In the genomic region with DNA sequence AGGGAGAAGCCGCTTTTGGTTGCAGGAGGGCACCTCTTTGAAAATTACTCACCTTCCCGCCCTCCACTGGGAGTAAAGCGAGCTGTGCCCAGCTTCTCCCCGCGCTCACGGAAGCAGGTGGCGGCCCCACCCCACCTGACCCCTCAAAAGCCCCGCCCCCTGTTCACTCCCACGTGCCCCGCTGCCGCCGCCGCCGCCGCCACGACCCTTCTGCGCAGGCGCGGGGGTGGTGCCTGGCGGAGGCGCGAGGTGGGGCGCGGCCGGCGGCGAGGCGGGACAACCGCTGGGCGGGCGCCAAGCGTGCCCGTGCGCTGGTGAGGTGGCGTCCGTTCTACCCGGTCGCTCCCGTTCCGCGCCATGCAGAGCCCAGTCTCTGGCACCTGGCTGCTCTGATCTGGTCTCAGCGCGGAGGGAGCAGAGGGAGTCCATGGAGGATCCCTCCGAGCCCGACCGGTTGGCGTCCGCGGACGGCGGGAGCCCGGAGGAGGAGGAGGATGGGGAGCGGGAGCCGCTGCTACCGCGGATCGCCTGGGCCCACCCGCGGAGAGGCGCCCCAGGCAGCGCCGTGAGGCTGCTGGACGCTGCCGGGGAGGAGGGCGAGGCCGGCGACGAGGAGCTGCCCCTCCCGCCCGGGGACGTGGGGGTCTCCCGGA, we compare ENCODE assay signal across 8 cellular contexts. TPM values are rescaled to one million over a fixed set of nuclear protein-coding genes. Genes with fewer than 3 reads are reported as not detected.
DNase-seq lines count a peak whose midpoint lies in the region; ATAC-seq and TF ChIP-seq lines count a peak whose summit lies in the region.

A gene (plus strand): TSS at position 297 of the 653 bp plus-strand sequence. CDS start 131 bp downstream, at position 428.

- peak; percentile 85 for ATAC-seq in DND-41 (ENCODE audit: insufficient read depth, low read depth)
- peak; percentile 77 to 87 for ATAC-seq in naive thymus-derived CD8-positive, alpha-beta T cell

- H3K4me3 Mint-ChIP-seq in activated T-helper 1 cell treated with anti-CD3 and anti-CD28 coated beads, Interleukin-12 subunit alpha, Interleukin-12 subunit beta, Interleukin-2, Interleukin-4 antibody, amounts not matched to agents 30 ng/mL and 10 ng/mL and 1 ng/mL, durations not matched to agents 14 hours and 24 hours and 36 hours: peak within 1 kb of the TSS; percentile 93
- peak within 1 kb of the TSS; percentile 84 to 97 (median 93) for H3K4me3 Mint-ChIP-seq in naive thymus-derived CD8-positive, alpha-beta T cell

- DNase-seq in DND-41 (peak; percentile 84), GM23248 (peak; percentile 93), Kasumi-1 (lab: John Stamatoyannopoulos, UW) (peak; percentile 75 to 81), RPMI7951 (ENCODE audit: low read depth) (peak; percentile 77), fibroblast of gingiva (ENCODE audit: low read depth) (peak; percentile 78)
- peak; percentile 91 for DNase-seq in activated T-helper 1 cell treated with anti-CD3 and anti-CD28 coated beads, Interleukin-12 subunit alpha, Interleukin-12 subunit beta, Interleukin-2, Interleukin-4 antibody, amounts not matched to agents 30 ng/mL and 10 ng/mL and 1 ng/mL, durations not matched to agents 14 hours and 24 hours and 36 hours (ENCODE audit: low spot score)
- DNase-seq in naive thymus-derived CD8-positive, alpha-beta T cell: peak; percentile 89 to 99 (median 95)
- peak; percentile 92 for DNase-seq in stimulated activated naive CD4-positive, alpha-beta T cell treated with Interleukin-2 at 50 U/mL for 16 hours (lab: John Stamatoyannopoulos, UW)

- H2AFZ ChIP-seq in DND-41 (ENCODE audit: low read depth, low read length): peak within 1 kb of the TSS; percentile 97
- H2AFZ ChIP-seq in GM23248: peak within 1 kb of the TSS; percentile 93

- H3K27ac ChIP-seq in DND-41 (ENCODE audit: low read length) (peak within 1 kb of the TSS; percentile 97), GM23248 (peak within 1 kb of the TSS; percentile 88)

- H3K4me2 ChIP-seq in DND-41 (ENCODE audit: insufficient read depth, low read length) (peak within 1 kb of the TSS; percentile 66), GM23248 (ENCODE audit: unreplicated experiment) (peak within 1 kb of the TSS; percentile 98)

- H3K27me3 ChIP-seq in DND-41 (ENCODE audit: insufficient read depth, low read length, poor library complexity) (no peaks in the 10 kb centered on the region), GM23248 (replicated peaks; ENCODE audit: insufficient read depth) (peaks cover 1% of the 10 kb centered on the region; the same call in 1 of the 2 replicates)

- H3K9ac ChIP-seq in DND-41 (ENCODE audit: low read depth, low read length) (peak within 1 kb of the TSS; percentile 98), GM23248 (peak within 1 kb of the TSS; percentile 88)

- peaks cover 47% of the 10 kb centered on the region for H3K79me2 ChIP-seq in DND-41 (ENCODE audit: insufficient read depth, low read length)
- H3K79me2 ChIP-seq in GM23248 (ENCODE audit: insufficient read depth): peaks cover 40% of the 10 kb centered on the region

- H3K4me3 ChIP-seq in DND-41 (ENCODE audit: low read depth in 1 of 2, low read length in 2 of 2) (peak within 1 kb of the TSS; percentile 70 to 75), GM23248 (peak within 1 kb of the TSS; percentile 97)

- peaks cover 21% of the 10 kb centered on the region for H3K4me1 ChIP-seq in DND-41 (ENCODE audit: insufficient read depth, low read length)
- peaks cover 13% of the 10 kb centered on the region; the same call in 1 of the 2 replicates for H3K4me1 ChIP-seq in GM23248 (ENCODE audit: insufficient read depth)

- in situ Hi-C loops in GM23248 (cut with MboI): no loop called here

- POLR2A ChIA-PET in naive thymus-derived CD8-positive, alpha-beta T cell (lab: Charles Lee): interaction anchor here (0.5 to 3.8 kb wide), 6 partner anchors 9 to 649 kb away, joined by 3 to 45 read pairs (median 8); a partner anchor contains a TSS

- no peaks in the 10 kb centered on the region for H3K9me2 ChIP-seq in GM23248 (ENCODE audit: insufficient read depth)

- H3K27me3 Mint-ChIP-seq in activated T-helper 1 cell treated with anti-CD3 and anti-CD28 coated beads, Interleukin-12 subunit alpha, Interleukin-12 subunit beta, Interleukin-2, Interleukin-4 antibody, amounts not matched to agents 30 ng/mL and 10 ng/mL and 1 ng/mL, durations not matched to agents 14 hours and 24 hours and 36 hours (ENCODE audit: insufficient read depth): no peaks in the 10 kb centered on the region
- no peaks in the 10 kb centered on the region for H3K27me3 Mint-ChIP-seq in naive thymus-derived CD8-positive, alpha-beta T cell

- WGBS in GM23248 (ENCODE audit: low coverage in 1 of 2, low lambda C conversion rate in 2 of 2, missing lambda C conversion rate in 2 of 2), 2 experiments: 3% methylated on average over 27 to 59 of the region's 72 CpGs

- TF ChIP-seq CTCF in DND-41 (IDR thresholded peaks at IDR 0.05; ENCODE audit: borderline replicate concordance, extremely low read depth, low read length, poor library complexity, severe bottlenecking): no peak

- peaks cover 30% of the 10 kb centered on the region for H3K36me3 Mint-ChIP-seq in activated T-helper 1 cell treated with anti-CD3 and anti-CD28 coated beads, Interleukin-12 subunit alpha, Interleukin-12 subunit beta, Interleukin-2, Interleukin-4 antibody, amounts not matched to agents 30 ng/mL and 10 ng/mL and 1 ng/mL, durations not matched to agents 14 hours and 24 hours and 36 hours (ENCODE audit: low read depth)
- H3K36me3 Mint-ChIP-seq in naive thymus-derived CD8-positive, alpha-beta T cell: peaks cover 5 to 19% (median 9%) of the 10 kb centered on the region in 3 donors

- H3K9me3 ChIP-seq in DND-41 (ENCODE audit: insufficient read depth, low read length, severe bottlenecking): peaks cover 18% of the 10 kb centered on the region
- H3K9me3 ChIP-seq in GM23248 (ENCODE audit: low read depth): no peaks in the 10 kb centered on the region

- peaks cover 35% of the 10 kb centered on the region for H3K4me1 Mint-ChIP-seq in activated T-helper 1 cell treated with anti-CD3 and anti-CD28 coated beads, Interleukin-12 subunit alpha, Interleukin-12 subunit beta, Interleukin-2, Interleukin-4 antibody, amounts not matched to agents 30 ng/mL and 10 ng/mL and 1 ng/mL, durations not matched to agents 14 hours and 24 hours and 36 hours (ENCODE audit: low read depth)
- H3K4me1 Mint-ChIP-seq in naive thymus-derived CD8-positive, alpha-beta T cell: peaks cover 16 to 48% (median 39%) of the 10 kb centered on the region in 4 donors

- H3K36me3 ChIP-seq in DND-41 (ENCODE audit: insufficient read depth, low read length): 0 out of 2 replicates have a peak, but pooled peaks cover 11% of the 10 kb centered on the region
- no peaks in the 10 kb centered on the region for H3K36me3 ChIP-seq in GM23248 (ENCODE audit: low read depth)

- intact Hi-C loops in activated T-helper 1 cell treated with anti-CD3 and anti-CD28 coated beads, Interleukin-12 subunit alpha, Interleukin-12 subunit beta, Interleukin-2, Interleukin-4 antibody, amounts not matched to agents 30 ng/mL and 10 ng/mL and 1 ng/mL, durations not matched to agents 14 hours and 24 hours and 36 hours (cut with micrococcal nuclease): loop anchor here (1.0 to 10.0 kb wide), 8 partner anchors 55 to 762 kb away; a partner anchor contains a TSS

- H3K27ac Mint-ChIP-seq in activated T-helper 1 cell treated with anti-CD3 and anti-CD28 coated beads, Interleukin-12 subunit alpha, Interleukin-12 subunit beta, Interleukin-2, Interleukin-4 antibody, amounts not matched to agents 30 ng/mL and 10 ng/mL and 1 ng/mL, durations not matched to agents 14 hours and 24 hours and 36 hours: peak within 1 kb of the TSS; percentile 98
- H3K27ac Mint-ChIP-seq in naive thymus-derived CD8-positive, alpha-beta T cell: peak within 1 kb of the TSS; percentile 86 to 95 (median 93)

- H4K20me1 ChIP-seq in DND-41 (ENCODE audit: insufficient read depth, low read length) (no peaks in the 10 kb centered on the region), GM23248 (ENCODE audit: insufficient read depth) (no peaks in the 10 kb centered on the region)

- H3F3A ChIP-seq in GM23248 (ENCODE audit: insufficient read depth): peaks cover 9% of the 10 kb centered on the region; the same call in 1 of the 2 replicates

- peaks cover 30% of the 10 kb centered on the region for H3K9me3 Mint-ChIP-seq in activated T-helper 1 cell treated with anti-CD3 and anti-CD28 coated beads, Interleukin-12 subunit alpha, Interleukin-12 subunit beta, Interleukin-2, Interleukin-4 antibody, amounts not matched to agents 30 ng/mL and 10 ng/mL and 1 ng/mL, durations not matched to agents 14 hours and 24 hours and 36 hours
- H3K9me3 Mint-ChIP-seq in naive thymus-derived CD8-positive, alpha-beta T cell: peaks cover 0 to 19% (median 7%) of the 10 kb centered on the region in 9 donors

RNA-seq across cellular contexts. Expression of the gene that starts here (rescaled TPM):
- total RNA-seq in GM23248 (2014; rRNA removed; shearing (Covaris generic)): 28.0 and 29.2 TPM in 2 replicates
- polyA plus RNA-seq in GM23248 (2016; fragmentation: Nextera tagmentation; extraction: Ambion mirVana): 13.6 TPM in 2 replicates
- 23.6 and 25.6 TPM in 2 replicates for total RNA-seq in RPMI7951 (2014; rRNA removed; shearing (Covaris generic))
- 29.4 and 32.5 TPM in 2 replicates for total RNA-seq in activated T-helper 1 cell treated with anti-CD3 and anti-CD28 coated beads, Interleukin-12 subunit alpha, Interleukin-12 subunit beta, Interleukin-2, Interleukin-4 antibody, amounts not matched to agents 30 ng/mL and 10 ng/mL and 1 ng/mL, durations not matched to agents 14 hours and 24 hours and 36 hours
- 10 to 100 TPM; 13.2 to 14.4 TPM for total RNA-seq in naive thymus-derived CD8-positive, alpha-beta T cell
- polyA plus RNA-seq in naive thymus-derived CD8-positive, alpha-beta T cell: 1 to 10 TPM; 6.8 to 8.6 (median 7.0) TPM

Comparison
In these comparisons a context has a peak if more than half of its experiments do, and no peak if none do; other contexts are left out.
1. Peak in every context shown above with its lines: DNase-seq, ATAC-seq, H3K4me3 ChIP-seq and H3K27ac ChIP-seq.